ENCODE assay signal across 14 cellular contexts in genomic region chr2:235458839-235459273, GRCh38. TPM values are rescaled to one million over a fixed set of nuclear protein-coding genes. Genes with fewer than 3 reads are reported as not detected.
DNase-seq lines count a peak whose midpoint lies in the region; ATAC-seq, FAIRE-seq and TF ChIP-seq lines count a peak whose summit lies in the region.
"Had no signal": no experiment of that assay in that cellular context is flagged by ENCODE, and none has a peak within 500 bp of the region (broad histone marks: within the 10 kb centered on the region; RNA-seq: fewer than 3 reads in every experiment).

No MANE protein-coding gene starts in this region.

- H3K27me3 ChIP-seq in bronchial epithelial cell (ENCODE audit: control insufficient read depth, insufficient read depth, low read length), result peaks cover 1% of the 10 kb centered on the region

- H3K27me3 Mint-ChIP-seq in mesothelial cell of epicardium (ENCODE audit: low read depth), result peaks cover 30% of the 10 kb centered on the region

- no peak overlapping the region for H3K4me3 ChIP-seq in bronchial epithelial cell (ENCODE audit: low read depth, low read length)
- H3K4me3 ChIP-seq: tibial artery had no signal

- H3K4me1 Mint-ChIP-seq in mesothelial cell of epicardium, result peaks cover 11% of the 10 kb centered on the region
- H3K4me1 Mint-ChIP-seq: immature natural killer cell had no signal

- H3K36me3 ChIP-seq in bronchial epithelial cell (ENCODE audit: control insufficient read depth, insufficient read depth, low read length), result no peaks in the 10 kb centered on the region
- H3K36me3 ChIP-seq: tibial artery had no signal

- TF ChIP-seq CTCF in bronchial epithelial cell (IDR thresholded peaks at IDR 0.05; ENCODE audit: insufficient read depth, low read length, severe bottlenecking) (no peak), mesothelial cell of epicardium (IDR thresholded peaks at IDR 0.05; ENCODE audit: unreplicated experiment) (no peak)

- ATAC-seq in GM21515 (IDR thresholded peaks at IDR 0.05; ENCODE audit: unreplicated experiment), result no peak

- H3K27ac Mint-ChIP-seq in mesothelial cell of epicardium, result peak overlapping the region; percentile 57
- H3K27ac Mint-ChIP-seq: activated naive CD8-positive, alpha-beta T cell; H9; immature natural killer cell had no signal

- no peaks in the 10 kb centered on the region for H3K36me3 Mint-ChIP-seq in mesothelial cell of epicardium
- H3K36me3 Mint-ChIP-seq: activated naive CD8-positive, alpha-beta T cell; immature natural killer cell had no signal

- H3K4me3 Mint-ChIP-seq in mesothelial cell of epicardium, result no peak overlapping the region
- H3K4me3 Mint-ChIP-seq: activated naive CD8-positive, alpha-beta T cell; H9; immature natural killer cell had no signal

- no peaks in the 10 kb centered on the region for H3K9me3 Mint-ChIP-seq in mesothelial cell of epicardium
- H3K9me3 Mint-ChIP-seq: H9, immature natural killer cell had no signal

- FAIRE-seq in bronchial epithelial cell (lab: Jason Lieb, UNC), result no peak

- DNase-seq in EL, result peak; percentile 51
- peak; percentile 1 for DNase-seq in NCI-H1092 (lab: John Stamatoyannopoulos, UW)
- peak; percentile 75 for DNase-seq in bronchial epithelial cell (ENCODE audit: low read depth)
- no peak for DNase-seq in mesothelial cell of epicardium (ENCODE audit: low spot score in 2 of 2, unreplicated experiment in 2 of 2)
- DNase-seq in stimulated activated naive CD4-positive, alpha-beta T cell (lab: John Stamatoyannopoulos, UW), result no peak
- no peak for DNase-seq in stimulated activated naive CD4-positive, alpha-beta T cell treated with Interleukin-2 at 50 U/mL for 16 hours (lab: John Stamatoyannopoulos, UW)
- DNase-seq: activated CD4-positive, alpha-beta T cell treated with anti-CD3 and anti-CD28 coated beads for 48 hours; GDM1; H9; immature natural killer cell; SIG-M5; tibial artery had no signal

RNA-seq across cellular contexts. Expression of gene AGAP1, which starts 35.0 kb away (rescaled TPM):
- 17.9 and 22.4 TPM in 2 replicates for total RNA-seq in bronchial epithelial cell
- total RNA-seq in mesothelial cell of epicardium, result 41.1 to 44.0 TPM (median 41.5 TPM) in 3 replicates

Comparison
In these comparisons a context has a peak if more than half of its experiments do, and no peak if none do; other contexts are left out.
1. DNase-seq: peak in EL (single experiment), NCI-H1092 (single experiment) and bronchial epithelial cell (single experiment); none in mesothelial cell of epicardium (0 of 2), stimulated activated naive CD4-positive, alpha-beta T cell (0 of 6) and stimulated activated naive CD4-positive, alpha-beta T cell treated with Interleukin-2 at 50 U/mL for 16 hours (single experiment).